In genomic region chr3:152745677-152746076, GRCh38 we compare ENCODE assay signal across 1 cellular context.
TF ChIP-seq lines count a peak whose summit lies in the region.

No MANE protein-coding gene starts in this region.

TF ChIP-seq in WTC11, 78 proteins besides CTCF, POLR2A, EP300 and RAD21 (continued from another document):
- TF ChIP-seq, protein P1, sequence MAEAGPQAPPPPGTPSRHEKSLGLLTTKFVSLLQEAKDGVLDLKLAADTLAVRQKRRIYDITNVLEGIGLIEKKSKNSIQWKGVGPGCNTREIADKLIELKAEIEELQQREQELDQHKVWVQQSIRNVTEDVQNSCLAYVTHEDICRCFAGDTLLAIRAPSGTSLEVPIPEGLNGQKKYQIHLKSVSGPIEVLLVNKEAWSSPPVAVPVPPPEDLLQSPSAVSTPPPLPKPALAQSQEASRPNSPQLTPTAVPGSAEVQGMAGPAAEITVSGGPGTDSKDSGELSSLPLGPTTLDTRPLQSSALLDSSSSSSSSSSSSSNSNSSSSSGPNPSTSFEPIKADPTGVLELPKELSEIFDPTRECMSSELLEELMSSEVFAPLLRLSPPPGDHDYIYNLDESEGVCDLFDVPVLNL (CRISPR knock-in tag; IDR thresholded peaks at IDR 0.05; ENCODE audit: borderline replicate concordance, low read depth) = no peak
- no peak for TF ChIP-seq NR1H2 (CRISPR knock-in tag; IDR thresholded peaks at IDR 0.05)
